7 cellular contexts compared by ENCODE assay signal in the genomic region with DNA sequence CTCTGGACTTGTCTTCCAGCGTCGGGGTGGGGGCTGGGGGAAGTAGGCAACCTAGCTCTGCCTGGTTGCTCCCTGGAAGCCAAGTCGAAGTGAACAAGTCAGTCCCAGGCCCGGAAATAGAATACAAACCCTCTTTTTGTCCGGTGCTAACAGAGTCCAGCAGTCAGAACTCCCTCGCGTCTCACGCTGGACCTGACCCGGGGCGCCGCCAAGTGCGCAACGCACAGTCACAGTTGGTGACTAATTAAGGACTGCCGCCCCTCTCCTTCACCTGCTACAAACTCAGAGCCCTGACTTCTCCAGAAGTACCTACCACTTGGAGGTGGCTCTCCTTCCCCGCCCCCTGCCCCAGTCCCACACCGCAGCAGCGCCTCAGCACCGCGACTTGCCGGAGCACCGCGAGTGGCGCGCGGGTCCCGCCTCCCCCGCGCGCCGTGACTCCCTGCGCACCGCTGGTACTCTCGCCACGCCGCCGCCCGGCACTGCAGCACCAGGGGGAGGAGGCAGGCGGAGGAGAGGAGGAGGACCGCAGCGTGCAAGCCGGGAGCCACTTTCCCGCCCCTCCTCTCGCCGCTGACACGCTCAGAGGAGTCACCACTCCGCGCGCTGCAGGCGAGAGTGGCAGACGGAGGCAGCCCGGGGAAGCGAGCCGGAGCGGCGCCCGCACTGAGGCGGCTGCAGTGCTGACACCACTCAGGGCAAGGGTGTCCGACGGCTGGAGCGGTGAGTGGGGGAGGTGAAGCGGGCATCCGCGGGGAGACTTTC. TPM values are rescaled to one million over a fixed set of nuclear protein-coding genes. Genes with fewer than 3 reads are reported as not detected.
A peak's percentile ranks its signal among the peaks of the same experiment; 100 is the strongest.
DNase-seq lines count a peak whose midpoint lies in the region; ATAC-seq and TF ChIP-seq lines count a peak whose summit lies in the region.

A gene with protein sequence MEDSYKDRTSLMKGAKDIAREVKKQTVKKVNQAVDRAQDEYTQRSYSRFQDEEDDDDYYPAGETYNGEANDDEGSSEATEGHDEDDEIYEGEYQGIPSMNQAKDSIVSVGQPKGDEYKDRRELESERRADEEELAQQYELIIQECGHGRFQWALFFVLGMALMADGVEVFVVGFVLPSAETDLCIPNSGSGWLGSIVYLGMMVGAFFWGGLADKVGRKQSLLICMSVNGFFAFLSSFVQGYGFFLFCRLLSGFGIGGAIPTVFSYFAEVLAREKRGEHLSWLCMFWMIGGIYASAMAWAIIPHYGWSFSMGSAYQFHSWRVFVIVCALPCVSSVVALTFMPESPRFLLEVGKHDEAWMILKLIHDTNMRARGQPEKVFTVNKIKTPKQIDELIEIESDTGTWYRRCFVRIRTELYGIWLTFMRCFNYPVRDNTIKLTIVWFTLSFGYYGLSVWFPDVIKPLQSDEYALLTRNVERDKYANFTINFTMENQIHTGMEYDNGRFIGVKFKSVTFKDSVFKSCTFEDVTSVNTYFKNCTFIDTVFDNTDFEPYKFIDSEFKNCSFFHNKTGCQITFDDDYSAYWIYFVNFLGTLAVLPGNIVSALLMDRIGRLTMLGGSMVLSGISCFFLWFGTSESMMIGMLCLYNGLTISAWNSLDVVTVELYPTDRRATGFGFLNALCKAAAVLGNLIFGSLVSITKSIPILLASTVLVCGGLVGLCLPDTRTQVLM (plus strand): TSS at position 594 of the 765 bp plus-strand sequence. CDS start 48,368 bp downstream, outside the sequence.

- DNase-seq in GM13976 (ENCODE audit: low spot score) = peak; percentile 55
- peak; percentile 31 for DNase-seq in NOMO-1 treated with DMSO at 0.1 percent for 48 hours (lab: John Stamatoyannopoulos, UW; ENCODE audit: unreplicated experiment)
- DNase-seq in breast epithelium (ENCODE audit: low spot score in 2 of 2) = no peak
- DNase-seq in mesothelial cell of epicardium (ENCODE audit: low spot score in 2 of 2, unreplicated experiment in 2 of 2) = peak in 1 of 2 experiments; percentile 53
- DNase-seq in upper lobe of left lung = peak in 1 of 2 donors; percentile 78
- no peak for DNase-seq in esophagus squamous epithelium (lab: John Stamatoyannopoulos, UW)

- H3K4me1 ChIP-seq in breast epithelium = peaks cover 7% of the 10 kb centered on the region in 2 donors
- H3K4me1 ChIP-seq in upper lobe of left lung = peaks cover 25 to 38% (median 30%) of the 10 kb centered on the region in 4 donors
- H3K4me1 ChIP-seq in esophagus squamous epithelium = peaks cover 14 to 36% (median 21%) of the 10 kb centered on the region in 3 donors

- peaks cover 94% of the 10 kb centered on the region for H3K27me3 Mint-ChIP-seq in mesothelial cell of epicardium (ENCODE audit: low read depth)

- ATAC-seq in upper lobe of left lung (ENCODE audit: low FRiP score in 2 of 2) (peak in 1 of 2 donors; percentile 51), GM21447 (IDR thresholded peaks at IDR 0.05; ENCODE audit: unreplicated experiment) (no peak)

- peaks cover 0 to 63% of the 10 kb centered on the region in 2 donors for H3K27me3 ChIP-seq in breast epithelium
- peaks cover 0 to 32% (median 20%) of the 10 kb centered on the region in 4 donors for H3K27me3 ChIP-seq in upper lobe of left lung
- peaks cover 5 to 91% (median 23%) of the 10 kb centered on the region in 4 donors for H3K27me3 ChIP-seq in esophagus squamous epithelium

- peaks cover 28% of the 10 kb centered on the region for H3K4me1 Mint-ChIP-seq in mesothelial cell of epicardium

- TF ChIP-seq CTCF in GM13976 (IDR thresholded peaks at IDR 0.05; ENCODE audit: borderline replicate concordance, control extremely low read depth, extremely low read depth, insufficient read depth, missing control alignments) (no peak), breast epithelium (IDR thresholded peaks at IDR 0.05) (no peak), mesothelial cell of epicardium (IDR thresholded peaks at IDR 0.05; ENCODE audit: unreplicated experiment) (no peak), upper lobe of left lung (IDR thresholded peaks at IDR 0.05) (no peak), esophagus squamous epithelium (IDR thresholded peaks at IDR 0.05) (no peak)

- H3K36me3 Mint-ChIP-seq in mesothelial cell of epicardium = no peaks in the 10 kb centered on the region

- H3K9me3 Mint-ChIP-seq in mesothelial cell of epicardium = no peaks in the 10 kb centered on the region

- 2% methylated on average over 48 of the region's 63 CpGs; no CpG with 5 or more reads in 1 of the 2 donors for WGBS in upper lobe of left lung, 2 donors
- WGBS in esophagus squamous epithelium, 2 donors = 0 to 5% methylated on average over 7 to 8 of the region's 63 CpGs

- in situ Hi-C loops in GM13976 (cut with MboI; ENCODE audit: low sequenced_read_pairs, unreplicated experiment) = no loop called here

- H3K9me3 ChIP-seq in breast epithelium (no peaks in the 10 kb centered on the region), upper lobe of left lung (no peaks in the 10 kb centered on the region), esophagus squamous epithelium (no peaks in the 10 kb centered on the region)

- H3K27ac Mint-ChIP-seq in mesothelial cell of epicardium = peak within 1 kb of the TSS; percentile 28

- H3K36me3 ChIP-seq in breast epithelium (no peaks in the 10 kb centered on the region), upper lobe of left lung (no peaks in the 10 kb centered on the region), esophagus squamous epithelium (no peaks in the 10 kb centered on the region)

- H3K4me3 ChIP-seq in breast epithelium (peak within 1 kb of the TSS; percentile 11 to 63 (median 43)), upper lobe of left lung (peak within 1 kb of the TSS in 3 of 4 donors; percentile 21 to 43 (median 40)), esophagus squamous epithelium (peak within 1 kb of the TSS in 2 of 4 donors; percentile 30 to 50)

- TF ChIP-seq EP300 in upper lobe of left lung (IDR thresholded peaks at IDR 0.05) = no peak

- peak within 1 kb of the TSS; percentile 73 for H3K4me3 Mint-ChIP-seq in mesothelial cell of epicardium

- H3K27ac ChIP-seq in breast epithelium (no peak within 1 kb of the TSS), upper lobe of left lung (no peak within 1 kb of the TSS), esophagus squamous epithelium (no peak within 1 kb of the TSS)

- intact Hi-C loops in breast epithelium (cut with DNase I; ENCODE audit: low total_unique reads) (no loop called here), esophagus squamous epithelium (cut with DNase I) (no loop called here)

- TF ChIP-seq POLR2A in breast epithelium (IDR thresholded peaks at IDR 0.05) (no peak), upper lobe of left lung (IDR thresholded peaks at IDR 0.05) (no peak), esophagus squamous epithelium (IDR thresholded peaks at IDR 0.05) (no peak)

RNA-seq across cellular contexts. Expression of the gene that starts here (rescaled TPM):
- total RNA-seq in breast epithelium = 1 to 10 TPM in 1 of 3 donors, under 1 TPM in 2; 0.32 to 1.3 (median 0.59) TPM
- 0.02 to 0.18 TPM (median 0.05 TPM) in 3 replicates for total RNA-seq in mesothelial cell of epicardium
- under 1 TPM in 4 of 6 donors, not detected in 2; 0.15 to 0.51 (median 0.21) TPM for total RNA-seq in upper lobe of left lung
- total RNA-seq in esophagus squamous epithelium = under 1 TPM; under 0.01 to 0.26 (median 0.06) TPM

Comparison
In these comparisons a context has a peak if more than half of its experiments do, and no peak if none do; other contexts are left out.
1. DNase-seq: peak in GM13976 (single experiment) and NOMO-1 treated with DMSO at 0.1 percent for 48 hours (single experiment); none in breast epithelium (0 of 2) and esophagus squamous epithelium (single experiment).